8 cellular contexts compared by ENCODE assay signal in the genomic region with DNA sequence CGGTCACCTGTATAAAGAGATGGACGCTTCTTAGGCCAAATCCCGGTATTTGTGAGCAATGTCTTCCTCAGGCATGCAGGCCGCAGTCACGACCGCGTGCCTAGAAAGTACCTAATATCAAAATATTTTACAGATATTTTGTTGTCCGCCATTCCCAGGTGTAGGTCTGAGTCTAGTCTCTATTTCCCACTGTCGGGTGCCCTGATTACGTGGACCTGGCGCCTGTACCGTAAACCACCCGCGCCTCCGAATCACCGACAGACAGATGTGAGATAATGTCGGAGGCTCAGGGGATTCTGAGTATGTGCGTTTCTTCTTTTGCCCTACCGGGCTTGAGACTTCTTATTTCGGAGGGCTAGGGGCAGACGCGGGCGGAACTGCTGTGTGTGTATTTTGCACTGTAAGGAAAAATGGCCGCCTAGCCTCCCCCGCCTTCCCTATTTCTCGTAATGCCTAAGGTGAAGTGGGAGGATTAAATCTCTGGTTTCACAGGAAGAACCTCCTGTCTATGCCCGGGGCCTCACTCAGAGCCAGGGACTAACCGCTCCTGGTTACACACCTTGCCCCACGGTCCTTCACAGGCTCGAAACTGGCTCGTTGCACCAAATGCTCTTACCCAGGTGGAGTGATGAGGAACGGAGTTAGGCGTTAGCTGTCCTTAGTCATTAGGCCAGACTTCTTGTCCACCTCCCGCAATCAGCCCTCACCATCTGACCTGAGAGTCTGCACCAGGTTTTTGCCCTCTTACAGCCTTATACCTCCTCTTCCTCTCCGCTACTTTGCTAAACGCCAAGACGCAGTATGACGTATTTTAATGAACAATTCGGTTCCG. TPM values are rescaled to one million over a fixed set of nuclear protein-coding genes. Genes with fewer than 3 reads are reported as not detected.
DNase-seq lines count a peak whose midpoint lies in the region; ATAC-seq lines count a peak whose summit lies in the region.

No MANE protein-coding gene starts in this region.

- peak overlapping the region; percentile 84 for H3K4me3 Mint-ChIP-seq in central memory CD8-positive, alpha-beta T cell
- peak overlapping the region; percentile 99 for H3K4me3 Mint-ChIP-seq in natural killer cell treated with Interleukin-12 subunit alpha and Interleukin-12 subunit beta and Interleukin-15 and Interleukin-18, amount 100 ng/mL, for 72 hours

- no peaks in the 10 kb centered on the region for H3K9me3 Mint-ChIP-seq in central memory CD8-positive, alpha-beta T cell
- no peaks in the 10 kb centered on the region for H3K9me3 Mint-ChIP-seq in natural killer cell treated with Interleukin-12 subunit alpha and Interleukin-12 subunit beta and Interleukin-15 and Interleukin-18, amount 100 ng/mL, for 72 hours

- H3K27ac Mint-ChIP-seq in central memory CD8-positive, alpha-beta T cell (ENCODE audit: low read depth), result peak overlapping the region; percentile 94
- H3K27ac Mint-ChIP-seq in natural killer cell treated with Interleukin-12 subunit alpha and Interleukin-12 subunit beta and Interleukin-15 and Interleukin-18, amount 100 ng/mL, for 72 hours, result peak overlapping the region in 1 of 2 donors; percentile 91

- H3K36me3 Mint-ChIP-seq in central memory CD8-positive, alpha-beta T cell (ENCODE audit: insufficient read depth), result peaks cover 48% of the 10 kb centered on the region
- no peaks in the 10 kb centered on the region for H3K36me3 Mint-ChIP-seq in natural killer cell treated with Interleukin-12 subunit alpha and Interleukin-12 subunit beta and Interleukin-15 and Interleukin-18, amount 100 ng/mL, for 72 hours

- peaks cover 44% of the 10 kb centered on the region for H3K4me1 Mint-ChIP-seq in central memory CD8-positive, alpha-beta T cell
- H3K4me1 Mint-ChIP-seq in natural killer cell treated with Interleukin-12 subunit alpha and Interleukin-12 subunit beta and Interleukin-15 and Interleukin-18, amount 100 ng/mL, for 72 hours (ENCODE audit: low read depth in 2 of 2), result peaks cover 0 to 13% of the 10 kb centered on the region in 2 donors

- DNase-seq in NCI-H2196 (lab: John Stamatoyannopoulos, UW; ENCODE audit: unreplicated experiment) (peak; percentile 55), GOT3 (lab: John Stamatoyannopoulos, UW) (no peak), activated gamma-delta T cell (lab: John Stamatoyannopoulos, UW) (no peak), NCI-H187 (lab: John Stamatoyannopoulos, UW) (no peak)
- peak; percentile 20 to 61 for DNase-seq in central memory CD8-positive, alpha-beta T cell (ENCODE audit: low spot score in 2 of 2)
- DNase-seq in natural killer cell treated with Interleukin-12 subunit alpha and Interleukin-12 subunit beta and Interleukin-15 and Interleukin-18, amount 100 ng/mL, for 72 hours (ENCODE audit: low spot score), result no peak

- H3K27me3 Mint-ChIP-seq in central memory CD8-positive, alpha-beta T cell, result no peaks in the 10 kb centered on the region
- H3K27me3 Mint-ChIP-seq in natural killer cell treated with Interleukin-12 subunit alpha and Interleukin-12 subunit beta and Interleukin-15 and Interleukin-18, amount 100 ng/mL, for 72 hours, result no peaks in the 10 kb centered on the region

- ATAC-seq in GM21423 (IDR thresholded peaks at IDR 0.05; ENCODE audit: unreplicated experiment) (peak; percentile 60), GM21825 (IDR thresholded peaks at IDR 0.05; ENCODE audit: unreplicated experiment) (no peak)
- peak; percentile 42 for ATAC-seq in central memory CD8-positive, alpha-beta T cell (replicated peaks; ENCODE audit: extremely low read depth, poor library complexity, severe bottlenecking)
- peak in 1 of 2 donors; percentile 60 for ATAC-seq in natural killer cell treated with Interleukin-12 subunit alpha and Interleukin-12 subunit beta and Interleukin-15 and Interleukin-18, amount 100 ng/mL, for 72 hours

RNA-seq across cellular contexts. Expression of a gene that starts 38.1 kb away (rescaled TPM):
- total RNA-seq in natural killer cell treated with Interleukin-12 subunit alpha and Interleukin-12 subunit beta and Interleukin-15 and Interleukin-18, amount 100 ng/mL, for 72 hours, result 10 to 100 TPM in 1 of 2 donors, not detected in 1; 16.1 TPM

Comparison
In these comparisons a context has a peak if more than half of its experiments do, and no peak if none do; other contexts are left out.
1. DNase-seq: peak in NCI-H2196 (single experiment) and central memory CD8-positive, alpha-beta T cell (2 of 2); none in natural killer cell treated with Interleukin-12 subunit alpha and Interleukin-12 subunit beta and Interleukin-15 and Interleukin-18, amount 100 ng/mL, for 72 hours (single experiment), GOT3 (single experiment), activated gamma-delta T cell (single experiment) and NCI-H187 (0 of 2).